In the genomic region with DNA sequence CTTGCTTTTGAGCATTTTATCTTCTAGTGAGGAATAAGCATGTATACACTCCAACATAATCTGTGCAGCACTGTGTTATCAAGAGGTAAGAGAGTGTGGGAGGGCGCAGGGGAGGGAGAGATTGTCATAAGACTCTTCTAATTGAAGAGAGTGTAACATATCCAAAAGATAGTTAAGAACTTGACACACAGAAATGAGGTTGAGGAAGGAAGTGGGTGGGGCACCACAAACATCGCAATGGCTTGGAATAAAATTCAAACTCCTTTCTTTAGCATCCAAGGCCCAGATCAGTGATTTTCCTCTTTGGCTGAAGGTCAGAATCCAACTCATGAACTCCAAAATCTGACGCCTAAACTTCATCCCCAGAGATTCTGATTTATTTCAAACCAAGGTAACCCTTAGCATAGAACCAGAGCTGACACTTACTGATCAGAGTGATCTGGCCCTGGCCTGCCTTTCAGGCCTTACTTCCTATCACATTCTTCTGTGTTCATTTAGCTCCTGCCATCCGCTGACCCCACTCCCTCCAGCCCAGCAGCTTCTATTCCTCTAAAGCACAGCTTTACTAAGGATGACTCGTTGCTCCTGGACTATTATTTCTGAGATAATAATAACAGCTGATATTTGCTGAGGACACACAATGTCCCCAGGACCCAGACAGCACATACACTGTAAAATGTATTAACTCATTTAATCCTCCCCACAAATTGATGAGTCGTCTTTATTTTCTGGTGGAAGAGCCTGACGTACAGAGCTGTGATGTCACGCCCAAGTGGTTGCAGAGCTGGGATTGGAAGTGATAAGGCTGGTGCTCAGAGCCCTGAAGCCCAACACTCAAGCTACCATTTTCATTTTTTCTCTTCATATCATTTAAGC, we compare ENCODE assay signal across 1 cellular context.
TF ChIP-seq lines count a peak whose summit lies in the region.

No MANE protein-coding gene starts in this region.

TF ChIP-seq in GM23338, 12 proteins besides CTCF, POLR2A, EP300 and RAD21 (continued from another document):
- TF ChIP-seq, protein P1, sequence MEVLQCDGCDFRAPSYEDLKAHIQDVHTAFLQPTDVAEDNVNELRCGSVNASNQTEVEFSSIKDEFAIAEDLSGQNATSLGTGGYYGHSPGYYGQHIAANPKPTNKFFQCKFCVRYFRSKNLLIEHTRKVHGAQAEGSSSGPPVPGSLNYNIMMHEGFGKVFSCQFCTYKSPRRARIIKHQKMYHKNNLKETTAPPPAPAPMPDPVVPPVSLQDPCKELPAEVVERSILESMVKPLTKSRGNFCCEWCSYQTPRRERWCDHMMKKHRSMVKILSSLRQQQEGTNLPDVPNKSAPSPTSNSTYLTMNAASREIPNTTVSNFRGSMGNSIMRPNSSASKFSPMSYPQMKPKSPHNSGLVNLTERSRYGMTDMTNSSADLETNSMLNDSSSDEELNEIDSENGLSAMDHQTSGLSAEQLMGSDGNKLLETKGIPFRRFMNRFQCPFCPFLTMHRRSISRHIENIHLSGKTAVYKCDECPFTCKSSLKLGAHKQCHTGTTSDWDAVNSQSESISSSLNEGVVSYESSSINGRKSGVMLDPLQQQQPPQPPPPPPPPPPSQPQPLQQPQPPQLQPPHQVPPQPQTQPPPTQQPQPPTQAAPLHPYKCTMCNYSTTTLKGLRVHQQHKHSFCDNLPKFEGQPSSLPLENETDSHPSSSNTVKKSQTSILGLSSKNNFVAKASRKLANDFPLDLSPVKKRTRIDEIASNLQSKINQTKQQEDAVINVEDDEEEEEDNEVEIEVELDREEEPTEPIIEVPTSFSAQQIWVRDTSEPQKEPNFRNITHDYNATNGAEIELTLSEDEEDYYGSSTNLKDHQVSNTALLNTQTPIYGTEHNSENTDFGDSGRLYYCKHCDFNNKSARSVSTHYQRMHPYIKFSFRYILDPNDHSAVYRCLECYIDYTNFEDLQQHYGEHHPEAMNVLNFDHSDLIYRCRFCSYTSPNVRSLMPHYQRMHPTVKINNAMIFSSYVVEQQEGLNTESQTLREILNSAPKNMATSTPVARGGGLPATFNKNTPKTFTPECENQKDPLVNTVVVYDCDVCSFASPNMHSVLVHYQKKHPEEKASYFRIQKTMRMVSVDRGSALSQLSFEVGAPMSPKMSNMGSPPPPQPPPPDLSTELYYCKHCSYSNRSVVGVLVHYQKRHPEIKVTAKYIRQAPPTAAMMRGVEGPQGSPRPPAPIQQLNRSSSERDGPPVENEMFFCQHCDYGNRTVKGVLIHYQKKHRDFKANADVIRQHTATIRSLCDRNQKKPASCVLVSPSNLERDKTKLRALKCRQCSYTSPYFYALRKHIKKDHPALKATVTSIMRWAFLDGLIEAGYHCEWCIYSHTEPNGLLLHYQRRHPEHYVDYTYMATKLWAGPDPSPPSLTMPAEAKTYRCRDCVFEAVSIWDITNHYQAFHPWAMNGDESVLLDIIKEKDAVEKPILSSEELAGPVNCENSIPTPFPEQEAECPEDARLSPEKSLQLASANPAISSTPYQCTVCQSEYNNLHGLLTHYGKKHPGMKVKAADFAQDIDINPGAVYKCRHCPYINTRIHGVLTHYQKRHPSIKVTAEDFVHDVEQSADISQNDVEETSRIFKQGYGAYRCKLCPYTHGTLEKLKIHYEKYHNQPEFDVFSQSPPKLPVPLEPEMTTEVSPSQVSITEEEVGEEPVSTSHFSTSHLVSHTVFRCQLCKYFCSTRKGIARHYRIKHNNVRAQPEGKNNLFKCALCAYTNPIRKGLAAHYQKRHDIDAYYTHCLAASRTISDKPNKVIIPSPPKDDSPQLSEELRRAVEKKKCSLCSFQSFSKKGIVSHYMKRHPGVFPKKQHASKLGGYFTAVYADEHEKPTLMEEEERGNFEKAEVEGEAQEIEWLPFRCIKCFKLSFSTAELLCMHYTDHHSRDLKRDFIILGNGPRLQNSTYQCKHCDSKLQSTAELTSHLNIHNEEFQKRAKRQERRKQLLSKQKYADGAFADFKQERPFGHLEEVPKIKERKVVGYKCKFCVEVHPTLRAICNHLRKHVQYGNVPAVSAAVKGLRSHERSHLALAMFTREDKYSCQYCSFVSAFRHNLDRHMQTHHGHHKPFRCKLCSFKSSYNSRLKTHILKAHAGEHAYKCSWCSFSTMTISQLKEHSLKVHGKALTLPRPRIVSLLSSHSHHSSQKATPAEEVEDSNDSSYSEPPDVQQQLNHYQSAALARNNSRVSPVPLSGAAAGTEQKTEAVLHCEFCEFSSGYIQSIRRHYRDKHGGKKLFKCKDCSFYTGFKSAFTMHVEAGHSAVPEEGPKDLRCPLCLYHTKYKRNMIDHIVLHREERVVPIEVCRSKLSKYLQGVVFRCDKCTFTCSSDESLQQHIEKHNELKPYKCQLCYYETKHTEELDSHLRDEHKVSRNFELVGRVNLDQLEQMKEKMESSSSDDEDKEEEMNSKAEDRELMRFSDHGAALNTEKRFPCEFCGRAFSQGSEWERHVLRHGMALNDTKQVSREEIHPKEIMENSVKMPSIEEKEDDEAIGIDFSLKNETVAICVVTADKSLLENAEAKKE (CRISPR knock-in tag; IDR thresholded peaks at IDR 0.05), result no peak
- TF ChIP-seq STAT1 (IDR thresholded peaks at IDR 0.05; ENCODE audit: unreplicated experiment) (no peak), POLR2AphosphoS5 (IDR thresholded peaks at IDR 0.05; ENCODE audit: low read depth) (no peak), NANOG (IDR thresholded peaks at IDR 0.05; ENCODE audit: borderline replicate concordance) (no peak), EZH2 (IDR thresholded peaks at IDR 0.05; ENCODE audit: low read depth, unreplicated experiment) (no peak), JUNB (IDR thresholded peaks at IDR 0.05; ENCODE audit: unreplicated experiment) (no peak), ZNF114 (CRISPR knock-in tag; IDR thresholded peaks at IDR 0.05) (no peak), ZNF331 (CRISPR knock-in tag; IDR thresholded peaks at IDR 0.05; ENCODE audit: low read depth) (no peak), EZH2phosphoT487 (IDR thresholded peaks at IDR 0.05; ENCODE audit: unreplicated experiment) (no peak)
